In genomic region chr3:36693670-36694069, GRCh38 we compare ENCODE assay signal across 14 cellular contexts.
DNase-seq lines count a peak whose midpoint lies in the region; ATAC-seq and TF ChIP-seq lines count a peak whose summit lies in the region.
"Had no signal": no experiment of that assay in that cellular context is flagged by ENCODE, and none has a peak within 500 bp of the region (broad histone marks: within the 10 kb centered on the region; RNA-seq: fewer than 3 reads in every experiment).

No MANE protein-coding gene starts in this region.

- H3K79me2 ChIP-seq in neural progenitor cell (ENCODE audit: low read depth): no peaks in the 10 kb centered on the region

- peaks cover 0 to 3% (median 0%) of the 10 kb centered on the region in 4 donors for H3K9me3 ChIP-seq in esophagus muscularis mucosa
- no peaks in the 10 kb centered on the region for H3K9me3 ChIP-seq in neural progenitor cell (ENCODE audit: low read depth)
- H3K9me3 ChIP-seq: BLaER1 had no signal

- peaks cover 7% of the 10 kb centered on the region for H3K9me3 Mint-ChIP-seq in neural progenitor cell

- H3K9ac ChIP-seq in neural progenitor cell: no peak overlapping the region
- H3K9ac ChIP-seq: BLaER1 had no signal

- H3K36me3 ChIP-seq in esophagus muscularis mucosa: no peaks in the 10 kb centered on the region
- no peaks in the 10 kb centered on the region for H3K36me3 ChIP-seq in neural progenitor cell
- H3K36me3 ChIP-seq: BLaER1 had no signal

- 98% methylated on average over 4 of the region's 4 CpGs for whole genome bisulfite sequencing in esophagus muscularis mucosa

- peaks cover 9% of the 10 kb centered on the region for H3K4me1 Mint-ChIP-seq in neural progenitor cell

- TF ChIP-seq EP300 in esophagus muscularis mucosa (IDR thresholded peaks at IDR 0.05): no peak

- no peaks in the 10 kb centered on the region for H3K36me3 Mint-ChIP-seq in neural progenitor cell

- H3K4me3 ChIP-seq in esophagus muscularis mucosa (no peak overlapping the region), neural progenitor cell (no peak overlapping the region)
- H3K4me3 ChIP-seq: BLaER1 had no signal

- no peaks in the 10 kb centered on the region for H4K20me1 ChIP-seq in neural progenitor cell (ENCODE audit: low read depth)
- H4K20me1 ChIP-seq: BLaER1 had no signal

- TF ChIP-seq POLR2A in esophagus muscularis mucosa (IDR thresholded peaks at IDR 0.05; ENCODE audit: low read depth): no peak

- intact Hi-C loops in esophagus muscularis mucosa (cut with DNase I): no loop called here

- H3K27ac ChIP-seq in esophagus muscularis mucosa (replicated peaks in 1 of 4): no peak overlapping the region
- H3K27ac ChIP-seq in neural progenitor cell: no peak overlapping the region
- H3K27ac ChIP-seq: BLaER1 had no signal

- no peaks in the 10 kb centered on the region for H3K27me3 ChIP-seq in esophagus muscularis mucosa
- H3K27me3 ChIP-seq in neural progenitor cell: no peaks in the 10 kb centered on the region
- H3K27me3 ChIP-seq: BLaER1 had no signal

- H2AFZ ChIP-seq in neural progenitor cell (replicated peaks): no peak overlapping the region

- DNase-seq in esophagus muscularis mucosa (ENCODE audit: extremely low spot score) (peak; percentile 85), neural progenitor cell (ENCODE audit: low spot score) (no peak), GM10266 (ENCODE audit: extremely low spot score) (no peak), NK-92 (lab: John Stamatoyannopoulos, UW; ENCODE audit: unreplicated experiment) (no peak), RKO (ENCODE audit: low spot score) (no peak)
- DNase-seq: activated naive CD4-positive, alpha-beta T cell treated with Interleukin-2 at 50 U/mL for 16 hours; effector CD4-positive, alpha-beta T cell; H9; mesendoderm; MV-4-11 had no signal

- ATAC-seq in GM18868 (IDR thresholded peaks at IDR 0.05; ENCODE audit: unreplicated experiment): peak; percentile 90
- ATAC-seq in GM21619 (IDR thresholded peaks at IDR 0.05; ENCODE audit: unreplicated experiment): peak; percentile 64
- ATAC-seq in HG03039 (IDR thresholded peaks at IDR 0.05; ENCODE audit: unreplicated experiment): peak; percentile 83

- no peak overlapping the region for H3K4me3 Mint-ChIP-seq in neural progenitor cell
- H3K4me3 Mint-ChIP-seq: H9 had no signal

- no peak overlapping the region for H3K27ac Mint-ChIP-seq in neural progenitor cell
- H3K27ac Mint-ChIP-seq: H9 had no signal

- TF ChIP-seq CTCF in esophagus muscularis mucosa (IDR thresholded peaks at IDR 0.05) (no peak), neural progenitor cell (IDR thresholded peaks at IDR 0.05) (no peak), GM10266 (IDR thresholded peaks at IDR 0.05; ENCODE audit: control insufficient read depth, insufficient read depth, low read depth, missing control alignments) (no peak)

- H3K4me2 ChIP-seq in neural progenitor cell: no peak overlapping the region
- H3K4me2 ChIP-seq: BLaER1 had no signal

- H3K4me1 ChIP-seq in esophagus muscularis mucosa (no peaks in the 10 kb centered on the region), neural progenitor cell (peaks cover 13% of the 10 kb centered on the region)
- H3K4me1 ChIP-seq: BLaER1 had no signal

- no peaks in the 10 kb centered on the region for H3F3A ChIP-seq in neural progenitor cell (ENCODE audit: low read depth)

- peaks cover 2% of the 10 kb centered on the region for H3K27me3 Mint-ChIP-seq in neural progenitor cell (ENCODE audit: insufficient read depth, low read depth)
